29 cellular contexts compared by ENCODE assay signal in the genomic region with DNA sequence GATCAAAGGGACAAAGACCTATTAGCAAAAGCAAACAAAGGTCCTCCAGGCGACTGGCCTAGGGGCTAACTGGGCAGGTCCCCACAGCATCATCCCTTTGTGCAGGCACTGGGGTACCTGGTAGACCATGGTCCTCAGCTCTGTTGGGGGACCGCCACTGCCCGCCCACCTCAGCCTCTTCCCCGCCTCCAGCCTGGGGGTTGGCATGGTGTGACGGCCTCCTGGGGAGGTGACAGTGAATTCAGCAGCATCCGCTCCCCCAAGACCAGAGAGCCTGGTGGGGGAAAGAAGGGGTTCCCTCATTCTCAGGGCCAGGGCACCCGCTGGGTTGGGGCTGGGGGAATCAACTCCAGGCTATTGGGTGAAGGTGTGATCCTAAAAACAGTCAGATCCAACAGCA. TPM values are rescaled to one million over a fixed set of nuclear protein-coding genes. Genes with fewer than 3 reads are reported as not detected.
"Had no signal": no experiment of that assay in that cellular context is flagged by ENCODE, and none has a peak within 500 bp of the region (broad histone marks: within the 10 kb centered on the region; RNA-seq: fewer than 3 reads in every experiment).

No MANE protein-coding gene starts in this region.

- ATAC-seq: esophagus mucosa, gastrocnemius medialis, heart right ventricle, left cardiac atrium, left lobe of liver, lower lobe of right lung, mucosa of descending colon had no signal

- DNase-seq: cerebellar nuclear complex; dermis blood vessel endothelial cell; dorsolateral prefrontal cortex; effector CD4-positive, alpha-beta T cell; effector memory CD4-positive, alpha-beta T cell; erythroblast; esophagus squamous epithelium; foreskin fibroblast; foreskin melanocyte; gastrocnemius medialis; glutamatergic neuron; head of caudate nucleus; heart right ventricle; hippocampal formation; immature natural killer cell; left cardiac atrium; left ventricle myocardium inferior; lower lobe of right lung; mesenchymal stem cell; mucosa of descending colon had no signal

- H3K9me3 ChIP-seq: esophagus squamous epithelium, gastrocnemius medialis, left ventricle myocardium inferior, lower lobe of right lung, mucosa of descending colon had no signal

- H3K4me3 ChIP-seq: coronary artery, dorsolateral prefrontal cortex, esophagus squamous epithelium, gastrocnemius medialis, heart right ventricle, left ventricle myocardium inferior, lower lobe of right lung, mucosa of descending colon had no signal

- H3K9me3 Mint-ChIP-seq: mesothelial cell of epicardium had no signal

- H3K27ac ChIP-seq: coronary artery, dorsolateral prefrontal cortex, epithelial cell of prostate, esophagus squamous epithelium, gastrocnemius medialis, heart right ventricle, left ventricle myocardium inferior, lower lobe of right lung had no signal

- H3K4me1 Mint-ChIP-seq: immature natural killer cell, mesothelial cell of epicardium had no signal

- H3K4me3 Mint-ChIP-seq: immature natural killer cell, mesothelial cell of epicardium had no signal

- H3K27me3 ChIP-seq: gastrocnemius medialis had no signal

- H3K36me3 Mint-ChIP-seq: immature natural killer cell, mesothelial cell of epicardium had no signal

- H3K36me3 ChIP-seq: esophagus squamous epithelium, gastrocnemius medialis, heart right ventricle, left ventricle myocardium inferior, lower lobe of right lung had no signal

- H3K27ac Mint-ChIP-seq: immature natural killer cell, mesothelial cell of epicardium had no signal

- H3K4me1 ChIP-seq: esophagus squamous epithelium, gastrocnemius medialis, heart right ventricle, left ventricle myocardium inferior, lower lobe of right lung had no signal

RNA-seq across cellular contexts. Expression of a gene that starts 38.7 kb away (rescaled TPM):
- total RNA-seq: dermis blood vessel endothelial cell, gastrocnemius medialis, glomerular endothelial cell, lung microvascular endothelial cell, myocyte had no signal
- polyA plus RNA-seq: immature natural killer cell, liver had no signal
